ENCODE assay signal across 1 cellular context in the genomic region with DNA sequence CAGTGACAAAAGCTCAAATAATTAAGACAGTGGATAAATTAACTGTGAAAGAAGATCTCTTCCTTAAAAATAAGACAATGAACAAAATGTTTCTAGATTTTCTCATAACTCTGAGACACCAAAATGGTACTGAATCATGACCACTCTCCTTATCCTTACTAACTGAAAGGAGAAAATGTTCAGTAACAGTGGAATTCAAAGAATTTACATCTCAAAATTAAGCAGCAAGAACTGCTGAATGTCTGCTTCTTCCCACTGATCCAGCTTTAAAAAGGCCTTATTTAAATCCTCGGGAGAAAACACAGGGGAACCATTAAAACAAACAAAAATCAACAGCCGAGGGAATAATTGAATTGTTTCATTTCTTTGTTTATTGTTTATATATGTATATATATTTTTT.
TF ChIP-seq lines count a peak whose summit lies in the region.

No MANE protein-coding gene starts in this region.

TF ChIP-seq in GM23338, 12 proteins besides CTCF, POLR2A, EP300 and RAD21 (continued from another document):
- TF ChIP-seq ZNF462 (CRISPR knock-in tag; IDR thresholded peaks at IDR 0.05): no peak
- TF ChIP-seq STAT1 (IDR thresholded peaks at IDR 0.05; ENCODE audit: unreplicated experiment): no peak
- no peak for TF ChIP-seq ZNF331 (CRISPR knock-in tag; IDR thresholded peaks at IDR 0.05; ENCODE audit: low read depth)
- no peak for TF ChIP-seq ETS1 (IDR thresholded peaks at IDR 0.05)
